Comparison of ENCODE assay signal across 19 cellular contexts in the genomic region with DNA sequence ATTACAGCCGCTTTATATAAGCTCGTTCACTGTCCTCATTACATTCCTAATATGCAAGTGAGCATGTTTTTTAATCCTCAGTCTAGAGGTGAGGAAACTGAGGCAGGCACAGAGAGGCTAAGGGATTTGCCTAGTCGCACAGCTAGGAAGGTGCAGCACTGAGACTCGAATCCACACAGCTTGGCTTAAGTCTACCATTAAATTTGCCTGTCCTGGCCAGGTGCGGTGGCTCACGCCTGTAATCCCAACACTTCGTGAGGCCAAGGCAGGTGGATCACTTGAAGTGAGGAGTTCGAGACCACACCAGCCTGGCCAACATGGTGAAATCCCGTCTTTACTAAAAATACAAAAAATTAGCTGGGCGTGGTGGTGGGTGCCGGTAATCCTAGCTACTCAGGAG. TPM values are rescaled to one million over a fixed set of nuclear protein-coding genes. Genes with fewer than 3 reads are reported as not detected.
DNase-seq lines count a peak whose midpoint lies in the region; ATAC-seq, FAIRE-seq and TF ChIP-seq lines count a peak whose summit lies in the region.
"Had no signal": no experiment of that assay in that cellular context is flagged by ENCODE, and none has a peak within 500 bp of the region (broad histone marks: within the 10 kb centered on the region; RNA-seq: fewer than 3 reads in every experiment).

No MANE protein-coding gene starts in this region.

- H3K27me3 ChIP-seq in HUES48 (ENCODE audit: control insufficient read depth, insufficient read depth, low read length) = no peaks in the 10 kb centered on the region
- H3K27me3 ChIP-seq in K562 (ENCODE audit: control insufficient read depth in 2 of 2, insufficient read depth in 2 of 2, low read length in 2 of 2) = no peaks in the 10 kb centered on the region
- H3K27me3 ChIP-seq in mesenchymal stem cell (ENCODE audit: control insufficient read depth in 1 of 2, insufficient read depth in 1 of 2, low read length in 2 of 2) = no peaks in the 10 kb centered on the region
- H3K27me3 ChIP-seq in thoracic aorta (replicated peaks; ENCODE audit: insufficient read depth) = no peaks in the 10 kb centered on the region
- no peaks in the 10 kb centered on the region for H3K27me3 ChIP-seq in breast epithelium
- H3K27me3 ChIP-seq in MM.1S (replicated peaks; ENCODE audit: insufficient read depth, low read length) = peaks cover 4% of the 10 kb centered on the region; the same call in 1 of the 2 replicates
- H3K27me3 ChIP-seq: BE2C, neural progenitor cell had no signal

- peak overlapping the region in 1 of 2 experiments; percentile 9 for H3K23ac ChIP-seq in mesenchymal stem cell (ENCODE audit: low read length in 2 of 2)

- H4K20me1 ChIP-seq in K562 (replicated peaks; ENCODE audit: control insufficient read depth, insufficient read depth, low read length) (0 out of 2 replicates have a peak, but pooled peaks cover under 1% of the 10 kb centered on the region), MM.1S (ENCODE audit: insufficient read depth, low read length) (no peaks in the 10 kb centered on the region)

- no peak for FAIRE-seq in K562 (lab: Jason Lieb, UNC)
- FAIRE-seq: islet of Langerhans had no signal

- no peak overlapping the region for H2BK15ac ChIP-seq in mesenchymal stem cell (ENCODE audit: low read depth, poor library complexity, severe bottlenecking)

- H2BK12ac ChIP-seq in mesenchymal stem cell (ENCODE audit: low read length in 2 of 2) = peak overlapping the region; percentile 69 to 91

- peak overlapping the region; percentile 92 for H2BK5ac ChIP-seq in mesenchymal stem cell (ENCODE audit: low read depth, low read length, poor library complexity, severe bottlenecking)

- no peak overlapping the region for H3K4me2 ChIP-seq in K562 (ENCODE audit: insufficient read depth, low read length)
- H3K4me2 ChIP-seq in mesenchymal stem cell (ENCODE audit: low read length, poor library complexity, severe bottlenecking) = no peak overlapping the region
- H3K4me2 ChIP-seq in MM.1S (ENCODE audit: low read depth, low read length) = no peak overlapping the region

- peak overlapping the region; percentile 78 for H4K91ac ChIP-seq in mesenchymal stem cell (ENCODE audit: low read length)

- H3K9ac ChIP-seq in HUES48 (ENCODE audit: low read depth, low read length) = no peak overlapping the region
- peak overlapping the region in 1 of 2 experiments; percentile 8; a peak in 1 of 4 replicates for H3K9ac ChIP-seq in K562 (ENCODE audit: insufficient read depth in 1 of 2, low read depth in 2 of 2, low read length in 2 of 2)
- H3K9ac ChIP-seq in mesenchymal stem cell (ENCODE audit: low read length) = no peak overlapping the region
- no peak overlapping the region for H3K9ac ChIP-seq in MM.1S (ENCODE audit: low read length)
- H3K9ac ChIP-seq: neural progenitor cell had no signal

- intact Hi-C loops in K562 (cut with micrococcal nuclease) (no loop called here), breast epithelium (cut with DNase I; ENCODE audit: low total_unique reads) (no loop called here)

- H3K4ac ChIP-seq in mesenchymal stem cell (ENCODE audit: low read depth in 1 of 2, low read length in 2 of 2) = peak overlapping the region in 1 of 2 experiments; percentile 40

- no peak for TF ChIP-seq POLR2A in K562 (conservative IDR thresholded peaks at IDR 0.05)
- TF ChIP-seq POLR2A in breast epithelium (IDR thresholded peaks at IDR 0.05) = no peak

- H3K14ac ChIP-seq in mesenchymal stem cell (ENCODE audit: low read length in 2 of 2) = peak overlapping the region in 1 of 2 experiments; percentile 67

- peak overlapping the region; percentile 48 to 84 for H3K18ac ChIP-seq in mesenchymal stem cell (ENCODE audit: low read depth in 1 of 2, low read length in 2 of 2)

- H2BK120ac ChIP-seq in mesenchymal stem cell (ENCODE audit: low read depth, low read length) = no peak overlapping the region

- in situ Hi-C loops in K562 (cut with MboI) = no loop called here

- CTCF ChIA-PET in K562 (lab: Yijun Ruan, JAX; ENCODE audit: low intra/inter-chr PET ratio) = no interaction called here

- no peak overlapping the region for H2AFZ ChIP-seq in K562 (ENCODE audit: low read depth, low read length)
- H2AFZ ChIP-seq in mesenchymal stem cell (ENCODE audit: low read depth, low read length) = no peak overlapping the region
- H2AFZ ChIP-seq in MM.1S (ENCODE audit: low read length) = no peak overlapping the region
- H2AFZ ChIP-seq: neural progenitor cell had no signal

- H3K9me3 ChIP-seq in HUES48 (ENCODE audit: control insufficient read depth, insufficient read depth, low read length) = no peaks in the 10 kb centered on the region
- H3K9me3 ChIP-seq in K562 (replicated peaks; ENCODE audit: control insufficient read depth, insufficient read depth, low read depth, low read length) = no peaks in the 10 kb centered on the region
- H3K9me3 ChIP-seq in mesenchymal stem cell (ENCODE audit: control insufficient read depth, low read length) = no peaks in the 10 kb centered on the region
- no peaks in the 10 kb centered on the region for H3K9me3 ChIP-seq in thoracic aorta
- no peaks in the 10 kb centered on the region for H3K9me3 ChIP-seq in breast epithelium
- no peaks in the 10 kb centered on the region for H3K9me3 ChIP-seq in MM.1S (replicated peaks; ENCODE audit: insufficient read depth, low read length)
- H3K9me3 ChIP-seq: BE2C had no signal

- H3K79me2 ChIP-seq in K562 (ENCODE audit: control insufficient read depth, insufficient read depth, low read length) = peaks cover under 1% of the 10 kb centered on the region; the same call in 2 of the 3 replicates
- no peaks in the 10 kb centered on the region for H3K79me2 ChIP-seq in MM.1S (ENCODE audit: low read length)

- TF ChIP-seq CTCF in K562 (IDR thresholded peaks at IDR 0.05 in 2 of 3, conservative IDR thresholded peaks at IDR 0.05 in 1 of 3; ENCODE audit: insufficient read depth in 2 of 3, low read depth in 1 of 3, low read length in 3 of 3) (no peak), thoracic aorta (IDR thresholded peaks at IDR 0.05) (no peak), breast epithelium (IDR thresholded peaks at IDR 0.05) (no peak), MM.1S (IDR thresholded peaks at IDR 0.05; ENCODE audit: low read length) (no peak)

- H3K4me1 ChIP-seq in HUES48 (ENCODE audit: control insufficient read depth, insufficient read depth, low read length) (peaks cover 29% of the 10 kb centered on the region), K562 (replicated peaks in 1 of 2; ENCODE audit: control insufficient read depth in 2 of 2, insufficient read depth in 2 of 2, low read length in 2 of 2) (peaks cover 11 to 29% of the 10 kb centered on the region in 2 experiments), mesenchymal stem cell (ENCODE audit: control insufficient read depth, insufficient read depth, low read depth, low read length) (peaks cover 33% of the 10 kb centered on the region), thoracic aorta (ENCODE audit: control insufficient read depth in 1 of 2, low read depth in 2 of 2) (peaks cover 11 to 26% of the 10 kb centered on the region in 2 donors), breast epithelium (peaks cover 0 to 5% of the 10 kb centered on the region in 2 donors), MM.1S (ENCODE audit: low read length) (peaks cover 21% of the 10 kb centered on the region)
- H3K4me1 ChIP-seq: BE2C had no signal

- H3K9me2 ChIP-seq in MM.1S (replicated peaks; ENCODE audit: insufficient read depth, low read length) = no peaks in the 10 kb centered on the region

- ATAC-seq in K562 (no peak), thoracic aorta (ENCODE audit: insufficient number of reproducible peaks, low FRiP score, low read depth) (no peak)
- ATAC-seq: activated CD4-positive, alpha-beta T cell treated with anti-CD3 and anti-CD28 coated beads for 36 hours had no signal

- H4K8ac ChIP-seq in mesenchymal stem cell (ENCODE audit: low read length) = no peak overlapping the region

- no peak for TF ChIP-seq RAD21 in K562 (CRISPR knock-in tag; conservative IDR thresholded peaks at IDR 0.05 in 1 of 2, IDR thresholded peaks at IDR 0.05 in 1 of 2)

- H3K79me1 ChIP-seq in mesenchymal stem cell (replicated peaks; ENCODE audit: low read length, poor library complexity, severe bottlenecking) = peaks cover 17% of the 10 kb centered on the region

- H3F3A ChIP-seq in MM.1S (ENCODE audit: insufficient read depth, low read length) = peaks cover 23% of the 10 kb centered on the region

- TF ChIP-seq EP300 in K562 (IDR thresholded peaks at IDR 0.05; ENCODE audit: low read length) = no peak

- no peak for DNase-seq in K562 (ENCODE audit: extremely low read depth in 1 of 4, low spot score in 3 of 4)
- peak; percentile 32 for DNase-seq in mesenchymal stem cell
- no peak for DNase-seq in thoracic aorta (ENCODE audit: low spot score)
- no peak for DNase-seq in breast epithelium (ENCODE audit: low spot score in 2 of 2)
- no peak for DNase-seq in activated CD4-positive, CD25-positive, alpha-beta regulatory T cell (lab: John Stamatoyannopoulos, UW)
- DNase-seq in MM.1S = no peak
- DNase-seq: activated CD4-positive, alpha-beta T cell treated with anti-CD3 and anti-CD28 coated beads for 36 hours; activated CD8-positive, alpha-beta memory T cell treated with anti-CD3 and anti-CD28 coated beads, Interleukin-2, amount 50 U/mL, for 4 hours; activated naive CD4-positive, alpha-beta T cell; BE2C; cortex of kidney; NCI-H1930; NCI-H446 treated with DMSO at 0.1 percent for 48 hours; SHP77 treated with DMSO at 0.1 percent for 48 hours; stimulated activated CD4-positive, alpha-beta T cell treated with anti-CD3 and anti-CD28 coated beads, Interleukin-1b, Interleukin-23, amount 100 ng/mL, for 48 hours; substantia nigra had no signal

- peaks cover 40% of the 10 kb centered on the region for H3K36me3 ChIP-seq in HUES48 (ENCODE audit: control insufficient read depth, insufficient read depth, low read length)
- peaks cover 21% of the 10 kb centered on the region; the same call in 2 of the 3 replicates for H3K36me3 ChIP-seq in K562 (ENCODE audit: control insufficient read depth, insufficient read depth, low read length)
- H3K36me3 ChIP-seq in mesenchymal stem cell (ENCODE audit: control insufficient read depth in 1 of 2, insufficient read depth in 2 of 2, low read depth in 1 of 2, low read length in 2 of 2) = peaks cover 27 to 51% of the 10 kb centered on the region in 2 experiments
- H3K36me3 ChIP-seq in thoracic aorta = peaks cover 16% of the 10 kb centered on the region
- H3K36me3 ChIP-seq in breast epithelium = peaks cover 3% of the 10 kb centered on the region
- H3K36me3 ChIP-seq in MM.1S (replicated peaks; ENCODE audit: insufficient read depth, low read length) = no peaks in the 10 kb centered on the region
- H3K36me3 ChIP-seq: neural progenitor cell had no signal

- WGBS in K562 (ENCODE audit: insufficient coverage, low coverage, missing lambda C conversion rate) = 52% methylated on average over 11 of the region's 11 CpGs
- WGBS in mesenchymal stem cell = 93% methylated on average over 11 of the region's 11 CpGs

- H3K4me3 ChIP-seq in HUES48 (ENCODE audit: low read depth, low read length) (no peak overlapping the region), K562 (no peak overlapping the region), mesenchymal stem cell (ENCODE audit: insufficient read depth in 1 of 2, low read depth in 1 of 2, low read length in 2 of 2) (no peak overlapping the region), thoracic aorta (no peak overlapping the region), breast epithelium (no peak overlapping the region), MM.1S (ENCODE audit: low read length) (no peak overlapping the region)
- H3K4me3 ChIP-seq: neural progenitor cell had no signal

- peak overlapping the region; percentile 99 for H2AK5ac ChIP-seq in mesenchymal stem cell (ENCODE audit: low read length, severe bottlenecking)

- BruUV-seq in K562 (replicated peaks; lab: Mats Ljungman, UMichigan) = no TSS peak

- POLR2A ChIA-PET in K562 (lab: Yijun Ruan, JAX) = interaction anchor here (0.6 to 9.1 kb wide), 3 partner anchors 6 to 137 kb away, joined by 3 to 141 read pairs (median 5); a partner anchor contains a TSS

- H3K9me1 ChIP-seq in K562 (ENCODE audit: control insufficient read depth, insufficient read depth, low read length) = no peaks in the 10 kb centered on the region

- peak overlapping the region; percentile 94 for H3K27ac ChIP-seq in HUES48 (ENCODE audit: low read depth, low read length)
- no peak overlapping the region for H3K27ac ChIP-seq in K562 (ENCODE audit: extremely low read depth, low read depth, low read length)
- H3K27ac ChIP-seq in mesenchymal stem cell (ENCODE audit: low read length, poor library complexity, severe bottlenecking) = peak overlapping the region; percentile 89
- H3K27ac ChIP-seq in thoracic aorta = peak overlapping the region; percentile 33 to 87
- no peak overlapping the region for H3K27ac ChIP-seq in breast epithelium
- no peak overlapping the region for H3K27ac ChIP-seq in MM.1S (ENCODE audit: low read length)

RNA-seq across cellular contexts. Expression of a gene that starts 8.0 kb away (rescaled TPM):
- total RNA-seq in K562 (2011; cell fraction: chromatin; rRNA removed; ENCODE audit: low replicate concordance) = 222 and 453 TPM in 2 replicates
- 784 and 1,002 TPM in 2 replicates for total RNA-seq in K562 (2011; cell fraction: nucleolus; rRNA removed)
- 878 and 1,583 TPM in 2 replicates for total RNA-seq in K562 (2011; cell fraction: nucleoplasm; rRNA removed)
- total RNA-seq in K562 (2014; rRNA removed) = 2,011 and 2,125 TPM in 2 replicates
- total RNA-seq in K562 (2014; rRNA removed; fragmentation: Illumina TruSeq; extraction: Trizol) = 82.6 and 146 TPM in 2 replicates
- 114 and 137 TPM in 2 replicates for total RNA-seq in K562 (2015; rRNA removed; fragmentation: Illumina TruSeq; extraction: Trizol)
- 3,072 and 3,267 TPM in 2 replicates for total RNA-seq in K562 (2021)
- polyA plus RNA-seq in K562 (2011; rRNA removed) = 1,618 and 2,255 TPM in 2 replicates
- 6,767 and 7,935 TPM in 2 replicates for polyA plus RNA-seq in K562 (2011; cell fraction: cytosol; rRNA removed)
- 1,399 and 1,697 TPM in 2 replicates for polyA plus RNA-seq in K562 (2011; cell fraction: nucleus; rRNA removed)
- 3,974 and 4,107 TPM in 2 replicates for polyA plus RNA-seq in K562 (2012)
- 2,204 and 2,973 TPM in 2 replicates for polyA plus RNA-seq in K562 (2014; fragmentation: Illumina TruSeq; extraction: Trizol)
- 1,000 to 10,000 TPM; 2,545 to 3,175 TPM for polyA plus RNA-seq in K562 (2014; fragmentation: Nextera tagmentation; extraction: Ambion mirVana)
- 3,400 and 3,671 TPM in 2 replicates for polyA plus RNA-seq in K562 (2014; rRNA removed)
- 1,356 and 1,489 TPM in 2 replicates for polyA minus RNA-seq in K562 (2011; rRNA and poly(A)+ RNA removed)
- 1,901 and 2,445 TPM in 2 replicates for polyA minus RNA-seq in K562 (2011; cell fraction: cytosol; rRNA and poly(A)+ RNA removed)
- 274 and 520 TPM in 2 replicates for polyA minus RNA-seq in K562 (2011; cell fraction: nucleus; rRNA and poly(A)+ RNA removed)
- polyA plus RNA-seq in mesenchymal stem cell (2013, experiment 1 of 2) = 3,108 TPM
- polyA plus RNA-seq in mesenchymal stem cell (2013, experiment 2 of 2) = 3,178 TPM
- total RNA-seq in thoracic aorta = 100 to 1,000 TPM; 716 to 775 TPM
- total RNA-seq in breast epithelium = 1,000 to 10,000 TPM; 1,681 to 3,245 (median 1,756) TPM

RNA-seq across cellular contexts. Expression of a gene that starts 15.2 kb away (rescaled TPM):
- 36.8 and 97.0 TPM in 2 replicates for total RNA-seq in K562 (2011; cell fraction: chromatin; rRNA removed; ENCODE audit: low replicate concordance)
- total RNA-seq in K562 (2011; cell fraction: nucleolus; rRNA removed) = 44.7 and 54.0 TPM in 2 replicates
- 35.4 and 61.8 TPM in 2 replicates for total RNA-seq in K562 (2011; cell fraction: nucleoplasm; rRNA removed)
- 9.8 and 17.1 TPM in 2 replicates for total RNA-seq in K562 (2014; rRNA removed)
- total RNA-seq in K562 (2014; rRNA removed; fragmentation: Illumina TruSeq; extraction: Trizol) = 5.9 and 6.8 TPM in 2 replicates
- 8.1 and 11.4 TPM in 2 replicates for total RNA-seq in K562 (2015; rRNA removed; fragmentation: Illumina TruSeq; extraction: Trizol)
- total RNA-seq in K562 (2021) = 41.1 and 45.7 TPM in 2 replicates
- polyA plus RNA-seq in K562 (2011; rRNA removed) = 5.4 and 8.5 TPM in 2 replicates
- polyA plus RNA-seq in K562 (2011; cell fraction: cytosol; rRNA removed) = 4.2 and 6.3 TPM in 2 replicates
- 32.9 and 103 TPM in 2 replicates for polyA plus RNA-seq in K562 (2011; cell fraction: nucleus; rRNA removed)
- 22.1 and 34.0 TPM in 2 replicates for polyA plus RNA-seq in K562 (2012)
- 18.6 and 27.7 TPM in 2 replicates for polyA plus RNA-seq in K562 (2014; fragmentation: Illumina TruSeq; extraction: Trizol)
- 1 to 10 TPM in 1 of 2 experiments, under 1 TPM in 1; 0.98 to 3.0 TPM for polyA plus RNA-seq in K562 (2014; fragmentation: Nextera tagmentation; extraction: Ambion mirVana)
- polyA plus RNA-seq in K562 (2014; rRNA removed) = 14.9 and 18.0 TPM in 2 replicates
- polyA minus RNA-seq in K562 (2011; rRNA and poly(A)+ RNA removed) = 2.7 TPM in 2 replicates
- polyA minus RNA-seq in K562 (2011; cell fraction: cytosol; rRNA and poly(A)+ RNA removed) = 15.3 and 25.7 TPM in 2 replicates
- polyA minus RNA-seq in K562 (2011; cell fraction: nucleus; rRNA and poly(A)+ RNA removed) = 14.0 and 19.9 TPM in 2 replicates
- polyA plus RNA-seq in mesenchymal stem cell (2013, experiment 1 of 2) = 61.4 TPM
- polyA plus RNA-seq in mesenchymal stem cell (2013, experiment 2 of 2) = 51.6 TPM
- 100 to 1,000 TPM in 1 of 2 donors, 10 to 100 TPM in 1; 76.0 to 112 TPM for total RNA-seq in thoracic aorta
- total RNA-seq in breast epithelium = 10 to 100 TPM in 2 of 3 donors, 1 to 10 TPM in 1; 8.0 to 11.8 (median 10.2) TPM

RNA-seq across cellular contexts. Expression of a gene that starts 17.7 kb away (rescaled TPM):
- total RNA-seq in K562 (2011; cell fraction: chromatin; rRNA removed; ENCODE audit: low replicate concordance) = 330 and 539 TPM in 2 replicates
- 230 and 249 TPM in 2 replicates for total RNA-seq in K562 (2011; cell fraction: nucleolus; rRNA removed)
- total RNA-seq in K562 (2011; cell fraction: nucleoplasm; rRNA removed) = 271 and 280 TPM in 2 replicates
- total RNA-seq in K562 (2014; rRNA removed) = 64.1 and 68.6 TPM in 2 replicates
- 29.4 and 34.5 TPM in 2 replicates for total RNA-seq in K562 (2014; rRNA removed; fragmentation: Illumina TruSeq; extraction: Trizol)
- total RNA-seq in K562 (2015; rRNA removed; fragmentation: Illumina TruSeq; extraction: Trizol) = 35.9 and 36.9 TPM in 2 replicates
- 73.4 and 85.9 TPM in 2 replicates for total RNA-seq in K562 (2021)
- 27.6 and 58.9 TPM in 2 replicates for polyA plus RNA-seq in K562 (2011; rRNA removed)
- polyA plus RNA-seq in K562 (2011; cell fraction: cytosol; rRNA removed) = 37.3 and 38.8 TPM in 2 replicates
- polyA plus RNA-seq in K562 (2011; cell fraction: nucleus; rRNA removed) = 208 and 227 TPM in 2 replicates
- 93.1 and 112 TPM in 2 replicates for polyA plus RNA-seq in K562 (2012)
- 68.9 and 70.5 TPM in 2 replicates for polyA plus RNA-seq in K562 (2014; fragmentation: Illumina TruSeq; extraction: Trizol)
- 10 to 100 TPM; 13.3 to 18.8 TPM for polyA plus RNA-seq in K562 (2014; fragmentation: Nextera tagmentation; extraction: Ambion mirVana)
- polyA plus RNA-seq in K562 (2014; rRNA removed) = 50.2 and 75.6 TPM in 2 replicates
- polyA minus RNA-seq in K562 (2011; rRNA and poly(A)+ RNA removed) = 37.0 and 51.5 TPM in 2 replicates
- polyA minus RNA-seq in K562 (2011; cell fraction: cytosol; rRNA and poly(A)+ RNA removed) = 42.2 and 42.6 TPM in 2 replicates
- polyA minus RNA-seq in K562 (2011; cell fraction: nucleus; rRNA and poly(A)+ RNA removed) = 36.1 and 56.9 TPM in 2 replicates
- polyA plus RNA-seq in mesenchymal stem cell (2013, experiment 1 of 2) = 87.1 TPM
- polyA plus RNA-seq in mesenchymal stem cell (2013, experiment 2 of 2) = 84.1 TPM
- total RNA-seq in thoracic aorta = 100 to 1,000 TPM in 1 of 2 donors, 10 to 100 TPM in 1; 94.4 to 157 TPM
- 100 to 1,000 TPM in 2 of 3 donors, 10 to 100 TPM in 1; 74.3 to 115 (median 103) TPM for total RNA-seq in breast epithelium

RNA-seq across cellular contexts. Expression of a gene that starts 21.1 kb away (rescaled TPM):
- 9.5 and 19.1 TPM in 2 replicates for total RNA-seq in K562 (2011; cell fraction: chromatin; rRNA removed; ENCODE audit: low replicate concordance)
- 17.8 and 18.8 TPM in 2 replicates for total RNA-seq in K562 (2011; cell fraction: nucleolus; rRNA removed)
- 15.0 and 15.3 TPM in 2 replicates for total RNA-seq in K562 (2011; cell fraction: nucleoplasm; rRNA removed)
- total RNA-seq in K562 (2014; rRNA removed) (3.5 and 7.1 TPM in 2 replicates), K562 (2014; rRNA removed; fragmentation: Illumina TruSeq; extraction: Trizol) (1.8 and 2.8 TPM in 2 replicates), K562 (2015; rRNA removed; fragmentation: Illumina TruSeq; extraction: Trizol) (3.7 and 3.8 TPM in 2 replicates), K562 (2021) (17.1 and 20.1 TPM in 2 replicates), thoracic aorta (100 to 1,000 TPM; 315 to 699 TPM), breast epithelium (100 to 1,000 TPM in 2 of 3 donors, 10 to 100 TPM in 1; 91.7 to 299 (median 143) TPM)
- polyA plus RNA-seq in K562 (2011; rRNA removed) (1.0 and 2.0 TPM in 2 replicates), K562 (2014; fragmentation: Illumina TruSeq; extraction: Trizol) (12.5 and 13.4 TPM in 2 replicates), K562 (2014; fragmentation: Nextera tagmentation; extraction: Ambion mirVana) (1 to 10 TPM; 1.3 to 1.5 TPM), K562 (2014; rRNA removed) (9.2 and 9.5 TPM in 2 replicates)
- polyA plus RNA-seq in K562 (2011; cell fraction: cytosol; rRNA removed) = 1.8 and 3.0 TPM in 2 replicates
- 12.7 and 20.7 TPM in 2 replicates for polyA plus RNA-seq in K562 (2011; cell fraction: nucleus; rRNA removed)
- 14.4 and 28.7 TPM in 2 replicates for polyA plus RNA-seq in K562 (2012)
- 0.63 and 0.66 TPM in 2 replicates for polyA minus RNA-seq in K562 (2011; rRNA and poly(A)+ RNA removed)
- polyA minus RNA-seq in K562 (2011; cell fraction: cytosol; rRNA and poly(A)+ RNA removed) = 6.1 and 7.0 TPM in 2 replicates
- 11.0 and 12.8 TPM in 2 replicates for polyA minus RNA-seq in K562 (2011; cell fraction: nucleus; rRNA and poly(A)+ RNA removed)
- polyA plus RNA-seq in mesenchymal stem cell (2013, experiment 1 of 2) = 316 TPM
- 290 TPM for polyA plus RNA-seq in mesenchymal stem cell (2013, experiment 2 of 2)

RNA-seq across cellular contexts. Expression of a gene that starts 36.5 kb away (rescaled TPM):
- 7.8 and 14.7 TPM in 2 replicates for total RNA-seq in K562 (2011; cell fraction: chromatin; rRNA removed; ENCODE audit: low replicate concordance)
- 12.0 and 12.7 TPM in 2 replicates for total RNA-seq in K562 (2011; cell fraction: nucleolus; rRNA removed)
- 13.0 and 17.4 TPM in 2 replicates for total RNA-seq in K562 (2011; cell fraction: nucleoplasm; rRNA removed)
- 16.0 and 22.6 TPM in 2 replicates for total RNA-seq in K562 (2014; rRNA removed)
- 7.0 and 7.2 TPM in 2 replicates for total RNA-seq in K562 (2014; rRNA removed; fragmentation: Illumina TruSeq; extraction: Trizol)
- total RNA-seq in K562 (2015; rRNA removed; fragmentation: Illumina TruSeq; extraction: Trizol) = 11.2 and 11.7 TPM in 2 replicates
- total RNA-seq in K562 (2021) = 17.3 and 18.0 TPM in 2 replicates
- 11.7 and 12.4 TPM in 2 replicates for polyA plus RNA-seq in K562 (2011; rRNA removed)
- 18.4 and 30.0 TPM in 2 replicates for polyA plus RNA-seq in K562 (2011; cell fraction: cytosol; rRNA removed)
- 5.3 and 8.7 TPM in 2 replicates for polyA plus RNA-seq in K562 (2011; cell fraction: nucleus; rRNA removed)
- 14.0 and 19.0 TPM in 2 replicates for polyA plus RNA-seq in K562 (2012)
- polyA plus RNA-seq in K562 (2014; fragmentation: Illumina TruSeq; extraction: Trizol) = 18.0 and 19.2 TPM in 2 replicates
- 1 to 10 TPM; 1.8 to 2.8 TPM for polyA plus RNA-seq in K562 (2014; fragmentation: Nextera tagmentation; extraction: Ambion mirVana)
- 15.1 and 22.5 TPM in 2 replicates for polyA plus RNA-seq in K562 (2014; rRNA removed)
- polyA minus RNA-seq in K562 (2011; rRNA and poly(A)+ RNA removed) = 6.4 and 10.6 TPM in 2 replicates
- polyA minus RNA-seq in K562 (2011; cell fraction: cytosol; rRNA and poly(A)+ RNA removed) = 5.9 and 9.0 TPM in 2 replicates
- polyA minus RNA-seq in K562 (2011; cell fraction: nucleus; rRNA and poly(A)+ RNA removed) = 15.9 and 16.3 TPM in 2 replicates
- polyA plus RNA-seq in mesenchymal stem cell (2013, experiment 1 of 2) = 31.3 TPM
- 31.7 TPM for polyA plus RNA-seq in mesenchymal stem cell (2013, experiment 2 of 2)
- total RNA-seq in thoracic aorta = 10 to 100 TPM; 29.3 to 86.1 TPM
- 10 to 100 TPM; 36.6 to 49.5 (median 47.3) TPM for total RNA-seq in breast epithelium

Comparison
In these comparisons a context has a peak if more than half of its experiments do, and no peak if none do; other contexts are left out.
1. H3K27ac ChIP-seq: peak in HUES48 (single experiment), mesenchymal stem cell (single experiment) and thoracic aorta (2 of 2); none in K562 (single experiment), breast epithelium (0 of 2) and MM.1S (single experiment).